Comparison of ENCODE assay signal across 8 cellular contexts in genomic region chr17:67717192-67717623, GRCh38. TPM values are rescaled to one million over a fixed set of nuclear protein-coding genes. Genes with fewer than 3 reads are reported as not detected.
DNase-seq lines count a peak whose midpoint lies in the region; ATAC-seq and TF ChIP-seq lines count a peak whose summit lies in the region.

No MANE protein-coding gene starts in this region.

- no peaks in the 10 kb centered on the region for H4K20me1 ChIP-seq in smooth muscle cell (ENCODE audit: low read depth)

- peaks cover 17% of the 10 kb centered on the region for H3K79me2 ChIP-seq in smooth muscle cell (ENCODE audit: low read depth)

- H3K4me1 ChIP-seq in right atrium auricular region, result peaks cover 0 to 20% of the 10 kb centered on the region in 2 donors
- H3K4me1 ChIP-seq in smooth muscle cell (ENCODE audit: low read depth), result peaks cover 18% of the 10 kb centered on the region

- H3K9me3 ChIP-seq in right atrium auricular region, result no peaks in the 10 kb centered on the region
- no peaks in the 10 kb centered on the region for H3K9me3 ChIP-seq in smooth muscle cell (replicated peaks; ENCODE audit: low read depth)

- H3K27me3 ChIP-seq in right atrium auricular region (no peaks in the 10 kb centered on the region), smooth muscle cell (ENCODE audit: low read depth) (no peaks in the 10 kb centered on the region)

- H3K4me3 ChIP-seq in WI38 (ENCODE audit: low read depth, low read length) (peak overlapping the region; percentile 78), right atrium auricular region (peak overlapping the region; percentile 73 to 92), smooth muscle cell (peak overlapping the region; percentile 77)

- peak overlapping the region; percentile 83 for H2AFZ ChIP-seq in smooth muscle cell (ENCODE audit: low read depth)

- DNase-seq in DMS53 (lab: John Stamatoyannopoulos, UW) (peak; percentile 56), DMS53 treated with DMSO at 0.1 percent for 48 hours (lab: John Stamatoyannopoulos, UW; ENCODE audit: unreplicated experiment) (no peak), right atrium auricular region (ENCODE audit: low spot score) (no peak), smooth muscle cell (lab: John Stamatoyannopoulos, UW; ENCODE audit: unreplicated experiment) (no peak), NCI-H187 treated with DMSO at 0.1 percent for 48 hours (lab: John Stamatoyannopoulos, UW) (no peak), GDM1 (lab: John Stamatoyannopoulos, UW) (no peak)

- H3K36me3 ChIP-seq in right atrium auricular region (peaks cover 20% of the 10 kb centered on the region), smooth muscle cell (ENCODE audit: low read depth) (peaks cover 10% of the 10 kb centered on the region)

- peak overlapping the region; percentile 89 for H3K4me2 ChIP-seq in smooth muscle cell

- H3K27ac ChIP-seq in right atrium auricular region, result peak overlapping the region; percentile 88 to 89
- H3K27ac ChIP-seq in smooth muscle cell (ENCODE audit: low read depth), result peak overlapping the region; percentile 44

- no peak for ATAC-seq in HG03378 (IDR thresholded peaks at IDR 0.05; ENCODE audit: unreplicated experiment)

- TF ChIP-seq CTCF in WI38 (IDR thresholded peaks at IDR 0.05; ENCODE audit: low read depth, low read length) (no peak), right atrium auricular region (IDR thresholded peaks at IDR 0.05) (no peak), smooth muscle cell (IDR thresholded peaks at IDR 0.05; ENCODE audit: borderline replicate concordance, insufficient read depth, poor library complexity, severe bottlenecking) (no peak)

- 2% methylated on average over 5 of the region's 5 CpGs for WGBS in smooth muscle cell (ENCODE audit: low lambda C conversion rate)

- H3K9ac ChIP-seq in smooth muscle cell (ENCODE audit: low read depth), result peak overlapping the region; percentile 98

- no peaks in the 10 kb centered on the region for H3F3A ChIP-seq in smooth muscle cell (ENCODE audit: low read depth)

RNA-seq across cellular contexts. Expression of gene NOL11, which starts 0.5 kb away (rescaled TPM):
- 10 to 100 TPM; 18.6 to 18.9 TPM for total RNA-seq in right atrium auricular region
- 44.3 and 50.1 TPM in 2 replicates for total RNA-seq in smooth muscle cell
- polyA plus RNA-seq in smooth muscle cell, result 20.7 and 28.0 TPM in 2 replicates
